Comparison of ENCODE assay signal across 8 cellular contexts in the genomic region with DNA sequence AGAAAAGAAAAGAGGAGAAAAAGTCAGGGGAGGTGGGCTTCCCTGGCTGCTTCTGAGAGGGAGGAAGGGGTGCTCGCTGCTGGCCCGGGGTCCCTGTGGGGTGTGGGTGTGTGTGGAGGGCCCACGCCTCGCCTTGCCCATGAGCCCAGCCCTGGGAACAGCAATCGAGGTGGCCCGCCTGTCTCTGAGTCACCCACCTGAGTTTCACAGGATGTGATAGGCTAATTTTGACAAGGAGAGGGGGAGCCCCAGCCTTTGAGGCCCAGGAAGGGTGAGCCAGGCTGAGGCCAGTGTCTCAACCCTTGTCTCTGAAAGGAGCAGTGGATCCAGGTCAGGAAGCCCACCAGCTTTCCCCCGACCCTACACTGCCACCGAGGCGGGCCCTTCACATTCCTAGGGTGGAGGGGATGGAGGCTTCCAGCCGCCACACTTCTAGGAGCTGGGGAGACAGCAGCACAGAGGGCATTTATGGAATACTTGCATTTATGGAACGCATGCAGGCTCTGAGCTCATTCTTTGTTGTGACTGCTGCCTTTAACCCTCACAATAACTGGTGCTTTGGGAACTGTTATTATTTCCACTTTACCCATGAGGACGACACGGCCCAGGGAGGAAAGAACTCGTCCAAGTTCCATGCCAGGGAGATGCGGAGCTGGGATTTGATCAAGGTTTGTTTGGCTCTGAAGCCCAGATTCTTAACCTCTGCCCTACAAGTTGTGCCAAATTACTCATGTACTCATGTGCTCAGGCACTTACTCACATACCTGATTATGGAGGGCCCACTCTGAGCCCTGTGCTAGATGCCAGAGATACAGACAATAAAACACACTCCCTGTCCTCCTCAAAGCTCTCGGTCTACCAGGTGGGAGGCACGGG. TPM values are rescaled to one million over a fixed set of nuclear protein-coding genes. Genes with fewer than 3 reads are reported as not detected.
DNase-seq lines count a peak whose midpoint lies in the region; ATAC-seq, FAIRE-seq and TF ChIP-seq lines count a peak whose summit lies in the region.

No MANE protein-coding gene starts in this region.

- H3K4me1 Mint-ChIP-seq in activated CD8-positive, alpha-beta T cell treated with anti-CD3 and anti-CD28 coated beads, Interleukin-2, amount 10 ng/mL, durations not matched to agents 7 days and 5 days (ENCODE audit: low read depth): no peaks in the 10 kb centered on the region
- H3K4me1 Mint-ChIP-seq in stimulated activated memory B cell treated with anti-CD40 and anti-IgM and Interleukin-4, amounts not matched to agents 10 μg/mL and 1 μg/mL and 100 μg/mL, for 72 hours: peaks cover 18% of the 10 kb centered on the region

- peak overlapping the region; percentile 64 for H3K4me2 ChIP-seq in keratinocyte (ENCODE audit: control insufficient read depth, extremely low read depth, insufficient read depth, low read depth, low read length)

- peak; percentile 11 for DNase-seq in NK-92 treated with Interleukin-12 subunit alpha and Interleukin-12 subunit beta, amount 100 ng/mL, for 24 hours (lab: John Stamatoyannopoulos, UW)
- DNase-seq in NK-92 (lab: John Stamatoyannopoulos, UW; ENCODE audit: unreplicated experiment) (no peak), keratinocyte (ENCODE audit: low read depth, low spot score) (peak; percentile 35), NCI-H1092 (lab: John Stamatoyannopoulos, UW) (no peak)
- no peak for DNase-seq in activated CD8-positive, alpha-beta T cell treated with anti-CD3 and anti-CD28 coated beads, Interleukin-2, amount 10 ng/mL, durations not matched to agents 7 days and 5 days

- ATAC-seq in activated CD8-positive, alpha-beta T cell treated with anti-CD3 and anti-CD28 coated beads, Interleukin-2, amount 10 ng/mL, durations not matched to agents 7 days and 5 days: peak; percentile 47
- peak; percentile 83 for ATAC-seq in stimulated activated memory B cell treated with anti-CD40 and anti-IgM and Interleukin-4, amounts not matched to agents 10 μg/mL and 1 μg/mL and 100 μg/mL, for 72 hours
- no peak for ATAC-seq in HG02798 (IDR thresholded peaks at IDR 0.05; ENCODE audit: poor library complexity, unreplicated experiment)
- no peak for ATAC-seq in GM18861 (IDR thresholded peaks at IDR 0.05; ENCODE audit: unreplicated experiment)

- CTCF ChIA-PET in activated CD8-positive, alpha-beta T cell treated with anti-CD3 and anti-CD28 coated beads, Interleukin-2, amount 10 ng/mL, durations not matched to agents 7 days and 5 days (lab: Charles Lee): no interaction called here

- FAIRE-seq in keratinocyte (lab: Jason Lieb, UNC): peak; percentile 97

- peaks cover 10% of the 10 kb centered on the region for H3K27me3 Mint-ChIP-seq in activated CD8-positive, alpha-beta T cell treated with anti-CD3 and anti-CD28 coated beads, Interleukin-2, amount 10 ng/mL, durations not matched to agents 7 days and 5 days (ENCODE audit: low read depth)
- no peaks in the 10 kb centered on the region for H3K27me3 Mint-ChIP-seq in stimulated activated memory B cell treated with anti-CD40 and anti-IgM and Interleukin-4, amounts not matched to agents 10 μg/mL and 1 μg/mL and 100 μg/mL, for 72 hours

- H3K9ac ChIP-seq in keratinocyte (ENCODE audit: control insufficient read depth, extremely low read depth, insufficient read depth, low read length): peak overlapping the region; percentile 74

- H3K4me1 ChIP-seq in keratinocyte (ENCODE audit: control insufficient read depth, extremely low read depth, insufficient read depth, low read length): peaks cover 17% of the 10 kb centered on the region

- no peaks in the 10 kb centered on the region for H3K9me1 ChIP-seq in keratinocyte (ENCODE audit: control insufficient read depth, extremely low read depth, insufficient read depth, low read length)

- no peaks in the 10 kb centered on the region for H3K36me3 ChIP-seq in keratinocyte (ENCODE audit: control insufficient read depth in 2 of 2, extremely low read depth in 1 of 2, insufficient read depth in 2 of 2, low read length in 2 of 2)

- H3K4me3 Mint-ChIP-seq in activated CD8-positive, alpha-beta T cell treated with anti-CD3 and anti-CD28 coated beads, Interleukin-2, amount 10 ng/mL, durations not matched to agents 7 days and 5 days: no peak overlapping the region
- no peak overlapping the region for H3K4me3 Mint-ChIP-seq in stimulated activated memory B cell treated with anti-CD40 and anti-IgM and Interleukin-4, amounts not matched to agents 10 μg/mL and 1 μg/mL and 100 μg/mL, for 72 hours

- no peaks in the 10 kb centered on the region for H3K79me2 ChIP-seq in keratinocyte (ENCODE audit: control insufficient read depth, insufficient read depth, low read length)

- no peaks in the 10 kb centered on the region for H4K20me1 ChIP-seq in keratinocyte (ENCODE audit: control insufficient read depth, extremely low read depth, insufficient read depth, low read length)

- POLR2A ChIA-PET in activated CD8-positive, alpha-beta T cell treated with anti-CD3 and anti-CD28 coated beads, Interleukin-2, amount 10 ng/mL, durations not matched to agents 7 days and 5 days (lab: Charles Lee): no interaction called here

- no peaks in the 10 kb centered on the region for H3K36me3 Mint-ChIP-seq in activated CD8-positive, alpha-beta T cell treated with anti-CD3 and anti-CD28 coated beads, Interleukin-2, amount 10 ng/mL, durations not matched to agents 7 days and 5 days (ENCODE audit: low read depth)
- no peaks in the 10 kb centered on the region for H3K36me3 Mint-ChIP-seq in stimulated activated memory B cell treated with anti-CD40 and anti-IgM and Interleukin-4, amounts not matched to agents 10 μg/mL and 1 μg/mL and 100 μg/mL, for 72 hours

- no peaks in the 10 kb centered on the region for H3K27me3 ChIP-seq in keratinocyte (ENCODE audit: control insufficient read depth, extremely low read depth, insufficient read depth, low read length)

- no peak overlapping the region for H3K27ac Mint-ChIP-seq in activated CD8-positive, alpha-beta T cell treated with anti-CD3 and anti-CD28 coated beads, Interleukin-2, amount 10 ng/mL, durations not matched to agents 7 days and 5 days
- peak overlapping the region; percentile 36 for H3K27ac Mint-ChIP-seq in stimulated activated memory B cell treated with anti-CD40 and anti-IgM and Interleukin-4, amounts not matched to agents 10 μg/mL and 1 μg/mL and 100 μg/mL, for 72 hours

- peak overlapping the region; percentile 69 for H2AFZ ChIP-seq in keratinocyte (ENCODE audit: control insufficient read depth, low read length)

- peak overlapping the region; percentile 83 for H3K27ac ChIP-seq in keratinocyte (ENCODE audit: control insufficient read depth, insufficient read depth, low read length)

- H3K9me3 Mint-ChIP-seq in activated CD8-positive, alpha-beta T cell treated with anti-CD3 and anti-CD28 coated beads, Interleukin-2, amount 10 ng/mL, durations not matched to agents 7 days and 5 days (ENCODE audit: insufficient read depth): no peaks in the 10 kb centered on the region
- H3K9me3 Mint-ChIP-seq in stimulated activated memory B cell treated with anti-CD40 and anti-IgM and Interleukin-4, amounts not matched to agents 10 μg/mL and 1 μg/mL and 100 μg/mL, for 72 hours: peaks cover 2% of the 10 kb centered on the region

- no peak overlapping the region for H3K4me3 ChIP-seq in keratinocyte (ENCODE audit: control insufficient read depth in 2 of 3, extremely low read depth in 1 of 3, insufficient read depth in 2 of 3, low read depth in 1 of 3, low read length in 3 of 3)

- H3K9me3 ChIP-seq in keratinocyte (ENCODE audit: control insufficient read depth, low read depth, low read length): no peaks in the 10 kb centered on the region

- TF ChIP-seq CTCF in keratinocyte (optimal IDR thresholded peaks at IDR 0.05 in 1 of 3, IDR thresholded peaks at IDR 0.05 in 1 of 3, conservative IDR thresholded peaks at IDR 0.05 in 1 of 3; ENCODE audit: extremely low read depth in 1 of 3, insufficient read depth in 2 of 3, low read length in 3 of 3): no peak

- dilution Hi-C loops in keratinocyte (cut with MboI; ENCODE audit: extremely low pct_ligation_motif_present, low sequenced_read_pairs): no loop called here

RNA-seq across cellular contexts. Expression of a gene that starts 49.3 kb away (rescaled TPM):
- 1 to 10 TPM; 2.6 to 4.0 TPM for total RNA-seq in activated CD8-positive, alpha-beta T cell treated with anti-CD3 and anti-CD28 coated beads, Interleukin-2, amount 10 ng/mL, durations not matched to agents 7 days and 5 days
- 2.8 to 3.9 TPM (median 3.4 TPM) in 3 replicates for polyA plus RNA-seq in keratinocyte
- 1.1 TPM for polyA plus RNA-seq in keratinocyte (2011; ENCODE audit: low read depth)
- 2.0 and 2.5 TPM in 2 replicates for polyA plus RNA-seq in keratinocyte (2011; cell fraction: cytosol; rRNA removed)
- 4.8 and 5.6 TPM in 2 replicates for polyA plus RNA-seq in keratinocyte (2011; cell fraction: nucleus; rRNA removed)
- polyA plus RNA-seq in keratinocyte (2012; ENCODE audit: low replicate concordance): 2.3 and 2.9 TPM in 2 replicates
- 4.8 to 5.5 TPM (median 5.3 TPM) in 3 replicates for polyA minus RNA-seq in keratinocyte
- polyA minus RNA-seq in keratinocyte (2011; cell fraction: cytosol; rRNA and poly(A)+ RNA removed): 4.2 TPM
- polyA minus RNA-seq in keratinocyte (2011; cell fraction: nucleus; rRNA and poly(A)+ RNA removed): 3.6 and 4.3 TPM in 2 replicates

Comparison
In these comparisons a context has a peak if more than half of its experiments do, and no peak if none do; other contexts are left out.
1. DNase-seq: peak in NK-92 treated with Interleukin-12 subunit alpha and Interleukin-12 subunit beta, amount 100 ng/mL, for 24 hours (single experiment) and keratinocyte (single experiment); none in NK-92 (single experiment), activated CD8-positive, alpha-beta T cell treated with anti-CD3 and anti-CD28 coated beads, Interleukin-2, amount 10 ng/mL, durations not matched to agents 7 days and 5 days (single experiment) and NCI-H1092 (single experiment).
2. ATAC-seq: peak in activated CD8-positive, alpha-beta T cell treated with anti-CD3 and anti-CD28 coated beads, Interleukin-2, amount 10 ng/mL, durations not matched to agents 7 days and 5 days (single experiment) and stimulated activated memory B cell treated with anti-CD40 and anti-IgM and Interleukin-4, amounts not matched to agents 10 μg/mL and 1 μg/mL and 100 μg/mL, for 72 hours (single experiment); none in HG02798 (single experiment) and GM18861 (single experiment).